22 cellular contexts compared by ENCODE assay signal in genomic region chr2:240294514-240294913, GRCh38.
"Had no signal": no experiment of that assay in that cellular context is flagged by ENCODE, and none has a peak within 500 bp of the region (broad histone marks: within the 10 kb centered on the region; RNA-seq: fewer than 3 reads in every experiment).

No MANE protein-coding gene starts in this region.

- H3K4me3 ChIP-seq: adrenal gland, breast epithelium, MG63 had no signal

- H3K27ac Mint-ChIP-seq: activated B cell treated with CpG ODN at 0.5 μM for 24 hours; activated CD4-positive, alpha-beta memory T cell treated with anti-CD3 and anti-CD28 coated beads, Interleukin-2, amount 10 ng/mL, durations not matched to agents 7 days and 5 days; activated naive CD8-positive, alpha-beta T cell treated with anti-CD3 and anti-CD28 coated beads, Interleukin-2, amount 10 ng/mL, durations not matched to agents 7 days and 5 days; T-helper 1 cell treated with Interleukin-12 subunit alpha and Interleukin-12 subunit beta and Interleukin-4 antibody, amounts not matched to agents 30 μg/mL and 1 μg/mL, for 36 hours had no signal

- H3K27me3 ChIP-seq: adrenal gland, breast epithelium, MG63 had no signal

- H3K36me3 Mint-ChIP-seq: activated naive CD8-positive, alpha-beta T cell treated with anti-CD3 and anti-CD28 coated beads, Interleukin-2, amount 10 ng/mL, durations not matched to agents 7 days and 5 days had no signal

- H3K4me3 Mint-ChIP-seq: activated B cell treated with CpG ODN at 0.5 μM for 24 hours; activated CD4-positive, alpha-beta memory T cell treated with anti-CD3 and anti-CD28 coated beads, Interleukin-2, amount 10 ng/mL, durations not matched to agents 7 days and 5 days; activated naive CD8-positive, alpha-beta T cell treated with anti-CD3 and anti-CD28 coated beads, Interleukin-2, amount 10 ng/mL, durations not matched to agents 7 days and 5 days; T-helper 1 cell treated with Interleukin-12 subunit alpha and Interleukin-12 subunit beta and Interleukin-4 antibody, amounts not matched to agents 30 μg/mL and 1 μg/mL, for 36 hours had no signal

- H3K27me3 Mint-ChIP-seq: activated CD4-positive, alpha-beta memory T cell treated with anti-CD3 and anti-CD28 coated beads, Interleukin-2, amount 10 ng/mL, durations not matched to agents 7 days and 5 days; activated naive CD8-positive, alpha-beta T cell treated with anti-CD3 and anti-CD28 coated beads, Interleukin-2, amount 10 ng/mL, durations not matched to agents 7 days and 5 days had no signal

- H3K9me3 Mint-ChIP-seq: activated B cell treated with CpG ODN at 0.5 μM for 24 hours; activated CD4-positive, alpha-beta memory T cell treated with anti-CD3 and anti-CD28 coated beads, Interleukin-2, amount 10 ng/mL, durations not matched to agents 7 days and 5 days; activated naive CD8-positive, alpha-beta T cell treated with anti-CD3 and anti-CD28 coated beads, Interleukin-2, amount 10 ng/mL, durations not matched to agents 7 days and 5 days; T-helper 1 cell treated with Interleukin-12 subunit alpha and Interleukin-12 subunit beta and Interleukin-4 antibody, amounts not matched to agents 30 μg/mL and 1 μg/mL, for 36 hours had no signal

- H3K4me1 ChIP-seq: adrenal gland, breast epithelium had no signal

- ATAC-seq: PC-3 had no signal

- H3K9me3 ChIP-seq: adrenal gland, breast epithelium, MG63 had no signal

- H3K27ac ChIP-seq: adrenal gland, breast epithelium had no signal

- H3K36me3 ChIP-seq: adrenal gland, breast epithelium, MG63 had no signal

- H3K4me1 Mint-ChIP-seq: activated B cell treated with CpG ODN at 0.5 μM for 24 hours; activated CD4-positive, alpha-beta memory T cell treated with anti-CD3 and anti-CD28 coated beads, Interleukin-2, amount 10 ng/mL, durations not matched to agents 7 days and 5 days; activated naive CD8-positive, alpha-beta T cell treated with anti-CD3 and anti-CD28 coated beads, Interleukin-2, amount 10 ng/mL, durations not matched to agents 7 days and 5 days had no signal

- DNase-seq: activated B cell treated with CpG ODN at 0.5 μM for 24 hours; activated CD4-positive, alpha-beta T cell treated with anti-CD3 and anti-CD28 coated beads for 1 hour; activated CD4-positive, alpha-beta T cell treated with anti-CD3 and anti-CD28 coated beads, Interleukin-2, amount 50 U/mL, for 1 hour; activated CD8-positive, alpha-beta memory T cell treated with anti-CD3 and anti-CD28 coated beads, Interleukin-2, amount 50 U/mL, for 48 hours; activated naive CD4-positive, alpha-beta T cell treated with anti-CD3 and anti-CD28 coated beads, Interleukin-2, amount 50 U/mL, for 16 hours; activated naive CD8-positive, alpha-beta T cell treated with anti-CD3 and anti-CD28 coated beads, Interleukin-2, amount 10 ng/mL, durations not matched to agents 7 days and 5 days; activated T-cell treated with anti-CD3 and anti-CD28 coated beads, Interleukin-2, amount 50 U/mL, for 1 hour; anterior cingulate cortex; central memory CD4-positive, alpha-beta T cell; MG63; NCI-H1436; NCI-H1694 treated with DMSO at 0.1 percent for 48 hours; NCI-H2081; NCI-H446 treated with DMSO at 0.1 percent for 48 hours; NCI-H748 treated with DMSO at 0.1 percent for 48 hours; PC-3; SHP77 treated with DMSO at 0.1 percent for 48 hours; T1000 had no signal
